In the genomic region with DNA sequence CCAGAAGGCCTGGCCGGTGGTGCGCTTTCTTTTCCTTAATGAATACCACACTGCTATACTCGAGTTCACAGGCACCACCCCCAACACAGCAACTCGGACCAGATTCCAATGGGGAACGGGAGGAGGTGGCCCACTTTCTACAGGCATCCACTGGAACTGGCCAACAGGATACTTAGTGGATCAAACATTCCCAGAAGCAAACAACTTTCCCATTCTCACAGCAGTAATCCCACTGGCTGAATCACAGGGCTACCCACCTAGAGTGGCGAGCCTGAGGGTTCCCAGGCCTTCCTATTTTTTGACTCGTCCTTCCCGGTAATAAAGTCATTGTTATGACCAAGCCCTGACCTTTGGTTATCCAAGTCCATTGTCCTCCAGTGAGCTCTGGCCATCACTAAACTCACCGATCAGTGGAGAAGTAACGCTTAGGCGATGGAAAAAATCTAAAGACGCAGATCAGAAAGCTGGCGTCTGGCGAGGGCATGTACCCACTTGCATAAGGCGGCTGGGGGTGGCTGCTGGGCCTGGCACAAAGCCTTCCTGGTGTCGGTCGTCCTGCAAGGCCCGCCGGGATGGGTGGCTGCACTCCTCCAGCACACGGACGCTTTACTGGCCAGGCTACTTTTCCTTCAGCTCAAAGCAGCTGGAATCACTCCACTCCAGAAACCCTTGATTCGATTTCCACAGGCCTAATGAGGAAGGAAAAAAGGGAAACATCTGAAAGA, we compare ENCODE assay signal across 8 cellular contexts. TPM values are rescaled to one million over a fixed set of nuclear protein-coding genes. Genes with fewer than 3 reads are reported as not detected.
A peak's percentile ranks its signal among the peaks of the same experiment; 100 is the strongest.
DNase-seq lines count a peak whose midpoint lies in the region; ATAC-seq and TF ChIP-seq lines count a peak whose summit lies in the region.

No MANE protein-coding gene starts in this region.

- 30 to 42% methylated on average over 16 to 19 of the region's 22 CpGs for WGBS in gastroesophageal sphincter (ENCODE audit: low coverage in 1 of 2), 2 donors
- 21 to 30% (median 21%) methylated on average over 22 of the region's 22 CpGs for WGBS in psoas muscle, 3 donors

- H3K4me1 Mint-ChIP-seq in activated CD4-positive, alpha-beta memory T cell treated with anti-CD3 and anti-CD28 coated beads for 36 hours (ENCODE audit: low read depth), result peaks cover 32% of the 10 kb centered on the region

- POLR2A ChIA-PET in activated CD4-positive, alpha-beta memory T cell treated with anti-CD3 and anti-CD28 coated beads for 36 hours (lab: Charles Lee), result no interaction called here

- peak overlapping the region; percentile 92 to 100 (median 96) for H3K27ac ChIP-seq in gastroesophageal sphincter
- peak overlapping the region; percentile 100 for H3K27ac ChIP-seq in psoas muscle

- CTCF ChIA-PET in activated CD4-positive, alpha-beta memory T cell treated with anti-CD3 and anti-CD28 coated beads for 36 hours (lab: Charles Lee), result interaction anchor here (1.2 to 1.6 kb wide), 2 partner anchors 19 to 39 kb away, joined by 3 to 4 read pairs; a partner anchor contains a TSS

- peaks cover 6% of the 10 kb centered on the region for H3K36me3 Mint-ChIP-seq in activated CD4-positive, alpha-beta memory T cell treated with anti-CD3 and anti-CD28 coated beads for 36 hours

- H3K9me3 ChIP-seq in gastroesophageal sphincter, result no peaks in the 10 kb centered on the region
- no peaks in the 10 kb centered on the region for H3K9me3 ChIP-seq in psoas muscle

- no peaks in the 10 kb centered on the region for H3K27me3 Mint-ChIP-seq in activated CD4-positive, alpha-beta memory T cell treated with anti-CD3 and anti-CD28 coated beads for 36 hours

- no peak for TF ChIP-seq CTCF in GM12865 (IDR thresholded peaks at IDR 0.05; ENCODE audit: insufficient read depth, low read depth, low read length, missing control alignments)
- no peak for TF ChIP-seq CTCF in gastroesophageal sphincter (IDR thresholded peaks at IDR 0.05)
- no peak for TF ChIP-seq CTCF in psoas muscle (IDR thresholded peaks at IDR 0.05)

- intact Hi-C loops in activated CD4-positive, alpha-beta memory T cell treated with anti-CD3 and anti-CD28 coated beads for 36 hours (cut with micrococcal nuclease), result loop anchor here (2.0 kb wide), 1 partner anchor 73 kb away; a partner anchor contains a TSS
- intact Hi-C loops in psoas muscle (cut with DNase I), result loop anchor here in 1 of 2 donors (5.0 kb wide), 1 partner anchor 130 kb away; no protein-coding TSS in a partner anchor

- no peak for TF ChIP-seq EP300 in gastroesophageal sphincter (IDR thresholded peaks at IDR 0.05)

- no peak for DNase-seq in GM12865 (ENCODE audit: low read depth)
- no peak for DNase-seq in activated CD4-positive, alpha-beta memory T cell treated with anti-CD3 and anti-CD28 coated beads for 36 hours
- DNase-seq in psoas muscle, result peak; percentile 56 to 69
- DNase-seq in COLO668 (lab: John Stamatoyannopoulos, UW; ENCODE audit: unreplicated experiment), result no peak
- no peak for DNase-seq in NCI-H2227 (lab: John Stamatoyannopoulos, UW; ENCODE audit: unreplicated experiment)
- DNase-seq in activated CD4-positive, alpha-beta T cell treated with anti-CD3 and anti-CD28 coated beads for 1 hour, result no peak

- TF ChIP-seq POLR2A in gastroesophageal sphincter (IDR thresholded peaks at IDR 0.05), result no peak

- H3K4me3 Mint-ChIP-seq in activated CD4-positive, alpha-beta memory T cell treated with anti-CD3 and anti-CD28 coated beads for 36 hours, result peak overlapping the region; percentile 77

- peak overlapping the region; percentile 69 for H3K27ac Mint-ChIP-seq in activated CD4-positive, alpha-beta memory T cell treated with anti-CD3 and anti-CD28 coated beads for 36 hours

- peaks cover 6 to 70% (median 23%) of the 10 kb centered on the region in 3 donors for H3K4me1 ChIP-seq in gastroesophageal sphincter
- peaks cover 29% of the 10 kb centered on the region for H3K4me1 ChIP-seq in psoas muscle

- no peaks in the 10 kb centered on the region for H3K9me3 Mint-ChIP-seq in activated CD4-positive, alpha-beta memory T cell treated with anti-CD3 and anti-CD28 coated beads for 36 hours

- H3K4me3 ChIP-seq in GM12865 (ENCODE audit: low read depth, low read length), result peak overlapping the region; percentile 90
- peak overlapping the region; percentile 58 to 87 for H3K4me3 ChIP-seq in gastroesophageal sphincter
- H3K4me3 ChIP-seq in psoas muscle, result peak overlapping the region; percentile 97

- H3K27me3 ChIP-seq in gastroesophageal sphincter (no peaks in the 10 kb centered on the region), psoas muscle (ENCODE audit: insufficient read depth in 3 of 3, low read length in 2 of 3) (no peaks in the 10 kb centered on the region)

- peaks cover 0 to 19% of the 10 kb centered on the region in 2 donors for H3K36me3 ChIP-seq in gastroesophageal sphincter
- peaks cover 0 to 36% of the 10 kb centered on the region in 2 donors for H3K36me3 ChIP-seq in psoas muscle (ENCODE audit: insufficient read depth in 1 of 2, low read depth in 1 of 2)

- ATAC-seq in gastroesophageal sphincter, result no peak
- peak; percentile 7 to 38 (median 29) for ATAC-seq in psoas muscle
- no peak for ATAC-seq in HG02885 (IDR thresholded peaks at IDR 0.05; ENCODE audit: poor library complexity, unreplicated experiment)

RNA-seq across cellular contexts. Expression of a gene that starts 1.2 kb away (rescaled TPM):
- 10 to 100 TPM in 1 of 2 experiments, 1 to 10 TPM in 1; 9.3 to 12.0 TPM for total RNA-seq in activated CD4-positive, alpha-beta memory T cell treated with anti-CD3 and anti-CD28 coated beads for 36 hours
- total RNA-seq in gastroesophageal sphincter, result 100 to 1,000 TPM in 1 of 4 donors, 10 to 100 TPM in 3; 75.0 to 135 (median 94.3) TPM
- 10 to 100 TPM; 13.1 to 33.0 (median 21.4) TPM for total RNA-seq in psoas muscle
- polyA plus RNA-seq in psoas muscle, result 10 to 100 TPM; 10.2 to 13.9 (median 11.5) TPM

RNA-seq across cellular contexts. Expression of a gene that starts 39.9 kb away (rescaled TPM):
- 10 to 100 TPM; 37.1 to 42.1 TPM for total RNA-seq in activated CD4-positive, alpha-beta memory T cell treated with anti-CD3 and anti-CD28 coated beads for 36 hours
- total RNA-seq in gastroesophageal sphincter (10 to 100 TPM; 31.2 to 43.3 (median 36.3) TPM), psoas muscle (10 to 100 TPM; 23.0 to 31.5 (median 29.3) TPM)
- polyA plus RNA-seq in psoas muscle, result 10 to 100 TPM in 2 of 3 donors, 1 to 10 TPM in 1; 6.7 to 25.9 (median 10.1) TPM

Comparison
In these comparisons a context has a peak if more than half of its experiments do, and no peak if none do; other contexts are left out.
1. DNase-seq: peak in psoas muscle (2 of 2); none in GM12865 (single experiment), activated CD4-positive, alpha-beta memory T cell treated with anti-CD3 and anti-CD28 coated beads for 36 hours (single experiment), COLO668 (single experiment), NCI-H2227 (single experiment) and activated CD4-positive, alpha-beta T cell treated with anti-CD3 and anti-CD28 coated beads for 1 hour (single experiment).
2. ATAC-seq: peak in psoas muscle (4 of 4); none in gastroesophageal sphincter (single experiment) and HG02885 (single experiment).
3. Peak in every context shown above with its lines, with median percentiles within 50 percentile points of each other: H3K4me3 ChIP-seq.